Comparison of ENCODE assay signal across 11 cellular contexts in the genomic region with DNA sequence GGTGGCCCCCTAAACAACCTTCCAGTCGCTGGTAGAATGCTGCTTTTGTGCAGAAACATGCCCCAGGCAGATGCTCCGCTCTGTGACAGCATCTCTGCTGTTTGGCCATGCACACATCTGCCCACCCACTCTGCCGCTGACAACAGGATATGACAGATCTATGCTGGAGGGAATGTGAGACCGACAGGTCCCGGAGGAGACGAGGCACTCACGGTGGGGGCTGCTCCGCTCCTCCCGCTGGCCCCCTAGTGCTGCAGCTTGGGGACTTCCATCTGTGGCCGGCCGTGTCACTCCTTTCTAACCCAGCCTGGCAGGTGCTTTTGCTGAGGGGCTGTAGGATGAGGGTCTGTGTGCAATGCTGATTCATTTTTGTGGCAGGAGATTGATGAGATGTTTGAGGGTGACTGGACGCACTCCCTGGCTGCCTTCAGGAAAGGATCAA. TPM values are rescaled to one million over a fixed set of nuclear protein-coding genes. Genes with fewer than 3 reads are reported as not detected.
DNase-seq lines count a peak whose midpoint lies in the region; ATAC-seq and TF ChIP-seq lines count a peak whose summit lies in the region.
"Had no signal": no experiment of that assay in that cellular context is flagged by ENCODE, and none has a peak within 500 bp of the region (broad histone marks: within the 10 kb centered on the region; RNA-seq: fewer than 3 reads in every experiment).

No MANE protein-coding gene starts in this region.

- H3K27ac ChIP-seq in prostate gland (no peak overlapping the region), upper lobe of left lung (no peak overlapping the region)

- peak; percentile 73 for DNase-seq in activated CD8-positive, alpha-beta memory T cell treated with anti-CD3 and anti-CD28 coated beads for 24 hours
- no peak for DNase-seq in activated CD8-positive, alpha-beta memory T cell treated with anti-CD3 and anti-CD28 coated beads, Interleukin-2, amount 50 U/mL, for 48 hours
- DNase-seq in NCI-H2171 treated with DMSO at 0.1 percent for 48 hours (lab: John Stamatoyannopoulos, UW) (peak; percentile 87), choroid plexus epithelial cell (ENCODE audit: low read depth) (peak; percentile 44), prostate gland (ENCODE audit: low spot score) (no peak), NCI-H2081 (lab: John Stamatoyannopoulos, UW) (no peak), upper lobe of left lung (no peak)
- DNase-seq: kidney had no signal

- H3K4me3 Mint-ChIP-seq in stimulated activated naive CD8-positive, alpha-beta T cell treated with anti-CD3 and anti-CD28 coated beads, Interleukin-15, Interleukin-2, amounts not matched to agents 100 ng/mL and 50 ng/mL, for 24 hours = no peak overlapping the region

- intact Hi-C loops in prostate gland (cut with DNase I) = no loop called here

- WGBS in prostate gland = 64% methylated on average over 9 of the region's 12 CpGs
- WGBS in upper lobe of left lung, 2 donors = 51 to 58% methylated on average over 3 to 12 of the region's 12 CpGs

- TF ChIP-seq POLR2A in prostate gland (IDR thresholded peaks at IDR 0.05) = no peak
- no peak for TF ChIP-seq POLR2A in upper lobe of left lung (IDR thresholded peaks at IDR 0.05)

- no peak for TF ChIP-seq CTCF in choroid plexus epithelial cell (conservative IDR thresholded peaks at IDR 0.05; ENCODE audit: low read depth, low read length)
- TF ChIP-seq CTCF in prostate gland (IDR thresholded peaks at IDR 0.05) = no peak
- TF ChIP-seq CTCF in upper lobe of left lung (IDR thresholded peaks at IDR 0.05) = no peak

- H3K27me3 ChIP-seq in prostate gland (replicated peaks; ENCODE audit: insufficient read depth) (no peaks in the 10 kb centered on the region), upper lobe of left lung (no peaks in the 10 kb centered on the region)

- H3K4me3 ChIP-seq in choroid plexus epithelial cell (ENCODE audit: low read depth, low read length) (no peak overlapping the region), prostate gland (no peak overlapping the region), upper lobe of left lung (no peak overlapping the region)

- no peak for ATAC-seq in upper lobe of left lung (ENCODE audit: low FRiP score in 2 of 2)

- H3K4me1 Mint-ChIP-seq in stimulated activated naive CD8-positive, alpha-beta T cell treated with anti-CD3 and anti-CD28 coated beads, Interleukin-15, Interleukin-2, amounts not matched to agents 100 ng/mL and 50 ng/mL, for 24 hours (ENCODE audit: low read depth) = peaks cover 56% of the 10 kb centered on the region

- H3K36me3 ChIP-seq in prostate gland (no peaks in the 10 kb centered on the region), upper lobe of left lung (no peaks in the 10 kb centered on the region)

- H3K27ac Mint-ChIP-seq in stimulated activated naive CD8-positive, alpha-beta T cell treated with anti-CD3 and anti-CD28 coated beads, Interleukin-15, Interleukin-2, amounts not matched to agents 100 ng/mL and 50 ng/mL, for 24 hours = peak overlapping the region; percentile 45

- H3K9me3 ChIP-seq in prostate gland (no peaks in the 10 kb centered on the region), upper lobe of left lung (no peaks in the 10 kb centered on the region)

- TF ChIP-seq EP300 in upper lobe of left lung (IDR thresholded peaks at IDR 0.05) = no peak

- H3K27me3 Mint-ChIP-seq in stimulated activated naive CD8-positive, alpha-beta T cell treated with anti-CD3 and anti-CD28 coated beads, Interleukin-15, Interleukin-2, amounts not matched to agents 100 ng/mL and 50 ng/mL, for 24 hours = no peaks in the 10 kb centered on the region

- no peaks in the 10 kb centered on the region for H3K9me3 Mint-ChIP-seq in stimulated activated naive CD8-positive, alpha-beta T cell treated with anti-CD3 and anti-CD28 coated beads, Interleukin-15, Interleukin-2, amounts not matched to agents 100 ng/mL and 50 ng/mL, for 24 hours
- H3K9me3 Mint-ChIP-seq: IgD-negative memory B cell had no signal

- no peaks in the 10 kb centered on the region for H3K4me1 ChIP-seq in prostate gland (replicated peaks)
- H3K4me1 ChIP-seq in upper lobe of left lung = peaks cover 0 to 14% (median 3%) of the 10 kb centered on the region in 4 donors

- H3K36me3 Mint-ChIP-seq in stimulated activated naive CD8-positive, alpha-beta T cell treated with anti-CD3 and anti-CD28 coated beads, Interleukin-15, Interleukin-2, amounts not matched to agents 100 ng/mL and 50 ng/mL, for 24 hours (ENCODE audit: low read depth) = no peaks in the 10 kb centered on the region
- H3K36me3 Mint-ChIP-seq: IgD-negative memory B cell had no signal

RNA-seq across cellular contexts. Expression of a gene that starts 49.1 kb away (rescaled TPM):
- total RNA-seq in prostate gland (10 to 100 TPM in 1 of 2 donors, not detected in 1; 14.3 TPM), upper lobe of left lung (not detected)
- total RNA-seq: bronchial epithelial cell, kidney had no signal

Comparison
In these comparisons a context has a peak if more than half of its experiments do, and no peak if none do; other contexts are left out.
1. DNase-seq: peak in activated CD8-positive, alpha-beta memory T cell treated with anti-CD3 and anti-CD28 coated beads for 24 hours (single experiment), NCI-H2171 treated with DMSO at 0.1 percent for 48 hours (single experiment) and choroid plexus epithelial cell (single experiment); none in activated CD8-positive, alpha-beta memory T cell treated with anti-CD3 and anti-CD28 coated beads, Interleukin-2, amount 50 U/mL, for 48 hours (single experiment), prostate gland (single experiment), NCI-H2081 (0 of 2) and upper lobe of left lung (0 of 2).